In genomic region chr16:3065742-3066439, GRCh38 we compare ENCODE assay signal across 9 cellular contexts. TPM values are rescaled to one million over a fixed set of nuclear protein-coding genes. Genes with fewer than 3 reads are reported as not detected.
DNase-seq lines count a peak whose midpoint lies in the region; ATAC-seq and TF ChIP-seq lines count a peak whose summit lies in the region.
"Had no signal": no experiment of that assay in that cellular context is flagged by ENCODE, and none has a peak within 500 bp of the region (broad histone marks: within the 10 kb centered on the region; RNA-seq: fewer than 3 reads in every experiment).

No MANE protein-coding gene starts in this region.

- peak overlapping the region; percentile 96 for H3K27ac ChIP-seq in CD4-positive, CD25-positive, alpha-beta regulatory T cell (ENCODE audit: insufficient read depth, low read length, poor library complexity, severe bottlenecking)
- H3K27ac ChIP-seq in Peyer's patch (peak overlapping the region; percentile 79 to 92 (median 85)), osteoblast (ENCODE audit: low read depth, low read length) (no peak overlapping the region)
- peak overlapping the region; percentile 97 for H3K27ac ChIP-seq in effector memory CD4-positive, alpha-beta T cell (ENCODE audit: insufficient read depth, low read length, poor library complexity, severe bottlenecking)

- H3K27ac Mint-ChIP-seq in CD4-positive, CD25-positive, alpha-beta regulatory T cell, result peak overlapping the region; percentile 99 to 100 (median 100)

- DNase-seq in CD4-positive, CD25-positive, alpha-beta regulatory T cell, result no peak
- DNase-seq in Peyer's patch (peak in 1 of 3 donors; percentile 72), osteoblast (ENCODE audit: insufficient read length, low spot score, missing footprints) (peak; percentile 81), LoVo (ENCODE audit: low spot score) (no peak), NCI-H1092 (lab: John Stamatoyannopoulos, UW) (no peak)
- DNase-seq in effector memory CD4-positive, alpha-beta T cell, result no peak

- H3K9me3 ChIP-seq in CD4-positive, CD25-positive, alpha-beta regulatory T cell (ENCODE audit: control insufficient read depth in 2 of 2, low read length in 2 of 2), result no peaks in the 10 kb centered on the region
- no peaks in the 10 kb centered on the region for H3K9me3 ChIP-seq in Peyer's patch
- no peaks in the 10 kb centered on the region for H3K9me3 ChIP-seq in effector memory CD4-positive, alpha-beta T cell (ENCODE audit: control insufficient read depth, low read length)
- no peaks in the 10 kb centered on the region for H3K9me3 ChIP-seq in osteoblast (ENCODE audit: low read depth, low read length)

- H3K4me1 ChIP-seq in CD4-positive, CD25-positive, alpha-beta regulatory T cell (ENCODE audit: control insufficient read depth, insufficient read depth, low read length, poor library complexity, severe bottlenecking), result peaks cover 77% of the 10 kb centered on the region
- H3K4me1 ChIP-seq in Peyer's patch, result peaks cover 0 to 28% (median 6%) of the 10 kb centered on the region in 4 donors
- H3K4me1 ChIP-seq in effector memory CD4-positive, alpha-beta T cell (ENCODE audit: control insufficient read depth, insufficient read depth, low read length, poor library complexity, severe bottlenecking), result peaks cover 38% of the 10 kb centered on the region
- peaks cover 3% of the 10 kb centered on the region for H3K4me1 ChIP-seq in osteoblast (ENCODE audit: insufficient read depth, low read length)

- H3K4me2 ChIP-seq in osteoblast (ENCODE audit: insufficient read depth, low read length), result no peak overlapping the region

- peaks cover 26% of the 10 kb centered on the region for H3K36me3 ChIP-seq in CD4-positive, CD25-positive, alpha-beta regulatory T cell (ENCODE audit: control insufficient read depth, insufficient read depth, low read length)
- H3K36me3 ChIP-seq in Peyer's patch (peaks cover 0 to 18% (median 0%) of the 10 kb centered on the region in 3 donors), osteoblast (ENCODE audit: insufficient read depth, low read length) (no peaks in the 10 kb centered on the region)
- H3K36me3 ChIP-seq in effector memory CD4-positive, alpha-beta T cell (ENCODE audit: control insufficient read depth, insufficient read depth, low read length), result peaks cover 18% of the 10 kb centered on the region

- H3K4me3 Mint-ChIP-seq in CD4-positive, CD25-positive, alpha-beta regulatory T cell, result peak overlapping the region; percentile 99 to 100 (median 100)

- no peaks in the 10 kb centered on the region for H3K27me3 ChIP-seq in CD4-positive, CD25-positive, alpha-beta regulatory T cell (ENCODE audit: control insufficient read depth, insufficient read depth, low read length)
- H3K27me3 ChIP-seq in Peyer's patch (no peaks in the 10 kb centered on the region), osteoblast (ENCODE audit: insufficient read depth, low read length) (peaks cover 3% of the 10 kb centered on the region)
- no peaks in the 10 kb centered on the region for H3K27me3 ChIP-seq in effector memory CD4-positive, alpha-beta T cell (replicated peaks; ENCODE audit: control insufficient read depth, insufficient read depth, low read length, poor library complexity, severe bottlenecking)

- H3K4me3 ChIP-seq in CD4-positive, CD25-positive, alpha-beta regulatory T cell (ENCODE audit: low read depth, low read length), result peak overlapping the region; percentile 95
- H3K4me3 ChIP-seq in Peyer's patch (peak overlapping the region; percentile 38 to 67 (median 58)), osteoblast (ENCODE audit: insufficient read depth, low read length) (no peak overlapping the region)
- peak overlapping the region; percentile 87 for H3K4me3 ChIP-seq in effector memory CD4-positive, alpha-beta T cell (ENCODE audit: insufficient read depth, low read depth, low read length, poor library complexity, severe bottlenecking)

- no peaks in the 10 kb centered on the region for H3K27me3 Mint-ChIP-seq in CD4-positive, CD25-positive, alpha-beta regulatory T cell

- H4K20me1 ChIP-seq in osteoblast (ENCODE audit: insufficient read depth, low read length), result no peaks in the 10 kb centered on the region

- peaks cover 35% of the 10 kb centered on the region for H3K36me3 Mint-ChIP-seq in CD4-positive, CD25-positive, alpha-beta regulatory T cell

- TF ChIP-seq CTCF in Peyer's patch (IDR thresholded peaks at IDR 0.05) (no peak), osteoblast (IDR thresholded peaks at IDR 0.05; ENCODE audit: extremely low read depth, low read depth, low read length) (no peak)

- ATAC-seq in CD4-positive, CD25-positive, alpha-beta regulatory T cell (ENCODE audit: low read depth in 2 of 2), result peak; percentile 22 to 23
- ATAC-seq in HG02763 (IDR thresholded peaks at IDR 0.05; ENCODE audit: unreplicated experiment) (no peak), GM18511 (IDR thresholded peaks at IDR 0.05; ENCODE audit: unreplicated experiment) (no peak)

- H3K4me1 Mint-ChIP-seq in CD4-positive, CD25-positive, alpha-beta regulatory T cell, result peaks cover 9 to 70% (median 37%) of the 10 kb centered on the region in 4 donors

- TF ChIP-seq POLR2A in Peyer's patch (IDR thresholded peaks at IDR 0.05), result no peak

- H2AFZ ChIP-seq in osteoblast (ENCODE audit: low read length), result no peak overlapping the region

- no peaks in the 10 kb centered on the region for H3K79me2 ChIP-seq in osteoblast (ENCODE audit: insufficient read depth, low read length)

- peaks cover 0 to 2% (median 0%) of the 10 kb centered on the region in 7 donors for H3K9me3 Mint-ChIP-seq in CD4-positive, CD25-positive, alpha-beta regulatory T cell

RNA-seq across cellular contexts. Expression of gene IL32, which starts 0.5 kb away (rescaled TPM):
- total RNA-seq in CD4-positive, CD25-positive, alpha-beta regulatory T cell, result 1,611 TPM
- 1,000 to 10,000 TPM; 3,219 to 6,021 (median 4,004) TPM for polyA plus RNA-seq in CD4-positive, CD25-positive, alpha-beta regulatory T cell
- total RNA-seq in Peyer's patch (100 to 1,000 TPM in 3 of 4 donors, 10 to 100 TPM in 1; 93.3 to 676 (median 590) TPM), osteoblast (0.72 TPM in 1 of 2 replicates, not detected in the other)

RNA-seq across cellular contexts. Expression of gene MMP25, which starts 19.5 kb away (rescaled TPM):
- 1.6 TPM for total RNA-seq in CD4-positive, CD25-positive, alpha-beta regulatory T cell
- 1 to 10 TPM in 1 of 4 donors, under 1 TPM in 2, not detected in 1; 0.16 to 1.0 (median 0.29) TPM for polyA plus RNA-seq in CD4-positive, CD25-positive, alpha-beta regulatory T cell
- total RNA-seq in Peyer's patch, result 1 to 10 TPM in 3 of 4 donors, not detected in 1; 1.4 to 3.3 (median 2.4) TPM
- under 0.01 TPM in 1 of 2 replicates, not detected in the other for total RNA-seq in osteoblast

RNA-seq across cellular contexts. Expression of gene BICDL2, which starts 29.1 kb away (rescaled TPM):
- total RNA-seq in CD4-positive, CD25-positive, alpha-beta regulatory T cell, result not detected
- polyA plus RNA-seq in CD4-positive, CD25-positive, alpha-beta regulatory T cell, result not detected
- total RNA-seq in Peyer's patch (100 to 1,000 TPM in 2 of 4 donors, 10 to 100 TPM in 2; 44.6 to 126 (median 93.8) TPM), osteoblast (0.29 TPM in 1 of 2 replicates, not detected in the other)
- total RNA-seq: lung microvascular endothelial cell had no signal

RNA-seq across cellular contexts. Expression of gene ZSCAN10, which starts 33.2 kb away (rescaled TPM):
- total RNA-seq in CD4-positive, CD25-positive, alpha-beta regulatory T cell, result 0.81 TPM
- not detected for polyA plus RNA-seq in CD4-positive, CD25-positive, alpha-beta regulatory T cell
- not detected for total RNA-seq in Peyer's patch
- not detected in 2 replicates for total RNA-seq in osteoblast
- total RNA-seq: lung microvascular endothelial cell had no signal

RNA-seq across cellular contexts. Expression of gene THOC6, which starts 42.1 kb away (rescaled TPM):
- 16.2 TPM for total RNA-seq in CD4-positive, CD25-positive, alpha-beta regulatory T cell
- 10 to 100 TPM; 37.1 to 49.2 (median 41.0) TPM for polyA plus RNA-seq in CD4-positive, CD25-positive, alpha-beta regulatory T cell
- total RNA-seq in Peyer's patch (10 to 100 TPM in 3 of 4 donors, 1 to 10 TPM in 1; 9.6 to 64.4 (median 27.1) TPM), osteoblast (21.8 and 23.5 TPM in 2 replicates)

Comparison
In these comparisons a context has a peak if more than half of its experiments do, and no peak if none do; other contexts are left out.
1. ATAC-seq: peak in CD4-positive, CD25-positive, alpha-beta regulatory T cell (2 of 2); none in HG02763 (single experiment) and GM18511 (single experiment).
2. RNA of gene IL32, which starts 0.5 kb away (total RNA-seq): 1,611 TPM in CD4-positive, CD25-positive, alpha-beta regulatory T cell (single experiment) and 93.3 to 676 TPM in Peyer's patch; 0.72 TPM in osteoblast; every median in the first group is over 10 times any median in the second.
3. RNA of gene BICDL2, which starts 29.1 kb away (total RNA-seq): 44.6 to 126 TPM in Peyer's patch; not detected in CD4-positive, CD25-positive, alpha-beta regulatory T cell (single experiment) and 0.29 TPM in osteoblast; every median in the first group is over 10 times any median in the second.